1 cellular context compared by ENCODE assay signal in the genomic region with DNA sequence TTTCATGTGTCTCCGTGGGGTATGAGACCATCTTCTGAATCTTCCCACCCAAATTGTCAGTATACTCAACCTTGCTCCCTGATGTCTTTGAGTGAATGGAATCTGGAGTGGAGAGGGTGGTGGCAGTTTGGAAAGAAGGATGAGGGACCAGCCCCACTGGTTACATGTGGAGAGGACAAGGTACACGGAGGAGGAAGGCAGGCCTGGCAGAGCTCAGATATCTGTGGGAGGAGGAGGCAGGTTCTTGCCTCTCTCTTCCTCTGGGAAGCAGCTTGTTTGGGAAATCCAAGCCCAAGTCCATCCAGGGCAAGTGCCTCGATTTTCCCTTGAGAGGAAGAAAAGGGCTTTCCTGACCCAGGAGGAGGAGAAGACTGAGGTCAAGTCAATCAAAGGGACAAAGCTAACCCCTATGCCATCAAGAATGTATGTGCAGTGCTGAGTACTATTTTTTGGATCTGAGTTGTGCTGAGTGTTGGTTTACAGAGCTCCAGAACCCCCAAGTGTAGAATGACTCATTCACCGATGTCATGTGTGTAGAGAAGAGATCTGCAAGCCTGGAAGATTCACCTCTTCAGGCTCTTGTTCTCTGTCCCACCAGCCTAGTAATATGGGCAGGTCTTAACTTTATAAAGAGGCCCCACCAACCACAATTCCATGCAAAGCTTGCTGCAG.
TF ChIP-seq lines count a peak whose summit lies in the region.

No MANE protein-coding gene starts in this region.

TF ChIP-seq in HEK293T, 16 proteins besides CTCF, POLR2A, EP300 and RAD21 (continued from another document):
- no peak for TF ChIP-seq ZNF384 (IDR thresholded peaks at IDR 0.05)
- TF ChIP-seq HDGF (IDR thresholded peaks at IDR 0.05; ENCODE audit: borderline replicate concordance) = no peak
- TF ChIP-seq FOXM1 (IDR thresholded peaks at IDR 0.05; ENCODE audit: borderline replicate concordance) = no peak
TF ChIP-seq in HEK293T: peak in this region for 0.
